In genomic region chr5:151448038-151448985, GRCh38 we compare ENCODE assay signal across 8 cellular contexts. TPM values are rescaled to one million over a fixed set of nuclear protein-coding genes. Genes with fewer than 3 reads are reported as not detected.
DNase-seq lines count a peak whose midpoint lies in the region; ATAC-seq and TF ChIP-seq lines count a peak whose summit lies in the region.

No MANE protein-coding gene starts in this region.

- H3K27ac ChIP-seq in Peyer's patch (peak overlapping the region; percentile 67 to 80 (median 72)), smooth muscle cell (ENCODE audit: low read depth) (peak overlapping the region; percentile 14)

- peak overlapping the region; percentile 69 for H3K9ac ChIP-seq in smooth muscle cell (ENCODE audit: low read depth)

- DNase-seq in NCI-H1092 treated with DMSO at 0.1 percent for 48 hours (lab: John Stamatoyannopoulos, UW) (peak; percentile 8), NCI-H1092 (lab: John Stamatoyannopoulos, UW) (no peak), Peyer's patch (peak; percentile 28 to 60 (median 57)), astrocyte of the spinal cord (ENCODE audit: low read depth, low spot score) (no peak), iPS-NIHi11 (ENCODE audit: low spot score) (peak; percentile 41), smooth muscle cell (lab: John Stamatoyannopoulos, UW; ENCODE audit: unreplicated experiment) (no peak)

- in situ Hi-C loops in astrocyte of the spinal cord (cut with HindIII; ENCODE audit: low sequenced_read_pairs) = no loop called here

- H3K9me3 ChIP-seq in Peyer's patch = no peaks in the 10 kb centered on the region
- no peaks in the 10 kb centered on the region for H3K9me3 ChIP-seq in smooth muscle cell (replicated peaks; ENCODE audit: low read depth)

- H3K27me3 ChIP-seq in Peyer's patch (no peaks in the 10 kb centered on the region), smooth muscle cell (ENCODE audit: low read depth) (no peaks in the 10 kb centered on the region)

- H3K4me3 ChIP-seq in Peyer's patch = peak overlapping the region; percentile 63 to 92 (median 81)
- peak overlapping the region; percentile 70 for H3K4me3 ChIP-seq in astrocyte of the spinal cord (ENCODE audit: low read depth, low read length)
- H3K4me3 ChIP-seq in smooth muscle cell = peak overlapping the region; percentile 80

- peaks cover 24% of the 10 kb centered on the region for H3F3A ChIP-seq in smooth muscle cell (ENCODE audit: low read depth)

- H3K4me1 ChIP-seq in Peyer's patch = peaks cover 0 to 48% (median 0%) of the 10 kb centered on the region in 4 donors
- peaks cover 18% of the 10 kb centered on the region for H3K4me1 ChIP-seq in smooth muscle cell (ENCODE audit: low read depth)

- H3K36me3 ChIP-seq in Peyer's patch = no peaks in the 10 kb centered on the region
- H3K36me3 ChIP-seq in smooth muscle cell (ENCODE audit: low read depth) = no peaks in the 10 kb centered on the region

- WGBS in smooth muscle cell (ENCODE audit: low lambda C conversion rate) = 14% methylated on average over 24 of the region's 24 CpGs

- H3K4me2 ChIP-seq in smooth muscle cell = peak overlapping the region; percentile 99

- H4K20me1 ChIP-seq in smooth muscle cell (ENCODE audit: low read depth) = peaks cover 11% of the 10 kb centered on the region

- TF ChIP-seq CTCF in Peyer's patch (IDR thresholded peaks at IDR 0.05) = peak in 3 of 6 experiments; percentile 3 to 14 (median 7)
- peak; percentile 22 for TF ChIP-seq CTCF in astrocyte of the spinal cord (IDR thresholded peaks at IDR 0.05; ENCODE audit: low read depth, low read length)
- TF ChIP-seq CTCF in smooth muscle cell (IDR thresholded peaks at IDR 0.05; ENCODE audit: borderline replicate concordance, insufficient read depth, poor library complexity, severe bottlenecking) = no peak

- TF ChIP-seq POLR2A in Peyer's patch (IDR thresholded peaks at IDR 0.05) = peak in 1 of 2 donors; percentile 13

- peak; percentile 4 for ATAC-seq in HG02973 (IDR thresholded peaks at IDR 0.05; ENCODE audit: unreplicated experiment)
- no peak for ATAC-seq in HG03571 (IDR thresholded peaks at IDR 0.05; ENCODE audit: unreplicated experiment)

- H3K79me2 ChIP-seq in smooth muscle cell (ENCODE audit: low read depth) = peaks cover 22% of the 10 kb centered on the region

- peak overlapping the region; percentile 86 for H2AFZ ChIP-seq in smooth muscle cell (ENCODE audit: low read depth)

RNA-seq across cellular contexts. Expression of gene SLC36A1, which starts 0.9 kb away (rescaled TPM):
- total RNA-seq in Peyer's patch = 100 to 1,000 TPM in 2 of 4 donors, 10 to 100 TPM in 2; 23.9 to 171 (median 107) TPM
- total RNA-seq in smooth muscle cell = 8.8 and 15.1 TPM in 2 replicates
- polyA plus RNA-seq in smooth muscle cell = 6.9 and 8.3 TPM in 2 replicates

Comparison
In these comparisons a context has a peak if more than half of its experiments do, and no peak if none do; other contexts are left out.
1. DNase-seq: peak in NCI-H1092 treated with DMSO at 0.1 percent for 48 hours (single experiment), Peyer's patch (3 of 3) and iPS-NIHi11 (single experiment); none in NCI-H1092 (single experiment), astrocyte of the spinal cord (single experiment) and smooth muscle cell (single experiment).
2. Peak in every context shown above with its lines, with median percentiles within 50 percentile points of each other: H3K4me3 ChIP-seq.